In genomic region chr2:120237491-120237902, GRCh38 we compare ENCODE assay signal across 1 cellular context.
TF ChIP-seq lines count a peak whose summit lies in the region.

No MANE protein-coding gene starts in this region.

TF ChIP-seq in K562, 482 proteins besides CTCF, POLR2A, EP300 and RAD21 (continued from another document):
- TF ChIP-seq HINFP (tag; conservative IDR thresholded peaks at IDR 0.05; ENCODE audit: low read depth) (no peak), SRF (CRISPR knock-in tag; IDR thresholded peaks at IDR 0.05) (peak in 1 of 2 experiments; percentile 27; a peak in 1 of 4 replicates), JUND (IDR thresholded peaks at IDR 0.05; ENCODE audit: borderline replicate concordance, low read depth, low read length) (peak; percentile 87), JUND (tag; IDR thresholded peaks at IDR 0.05; ENCODE audit: borderline replicate concordance, low read depth, low read length) (peak; percentile 77; the same call in 2 of the 3 replicates), DPF2 (IDR thresholded peaks at IDR 0.05) (0 out of 2 replicates have a peak, but pooled peaks have one; percentile 47), SMARCE1 (IDR thresholded peaks at IDR 0.05) (peak; percentile 52; the same call in 1 of the 2 replicates), ZNF134 (CRISPR knock-in tag; conservative IDR thresholded peaks at IDR 0.05) (no peak), ATF3 (IDR thresholded peaks at IDR 0.05) (peak; percentile 83), ATF3 (CRISPR knock-in tag; conservative IDR thresholded peaks at IDR 0.05) (no peak), UBTF (IDR thresholded peaks at IDR 0.05; ENCODE audit: borderline replicate concordance in 1 of 2, low read depth in 2 of 2, low read length in 2 of 2) (0 out of 4 replicates have a peak, but pooled peaks of 1 of the 2 experiments have one; percentile 40), SMARCA4 (IDR thresholded peaks at IDR 0.05) (peak; percentile 54; the same call in 1 of the 2 replicates), TEAD2 (tag; IDR thresholded peaks at IDR 0.05) (no peak), CBX1 (IDR thresholded peaks at IDR 0.05; ENCODE audit: low read depth) (no peak), HSF4 (CRISPR knock-in tag; IDR thresholded peaks at IDR 0.05; ENCODE audit: borderline replicate concordance) (no peak), ZBTB40 (IDR thresholded peaks at IDR 0.05) (no peak), ZBTB40 (CRISPR knock-in tag; IDR thresholded peaks at IDR 0.05) (no peak), GATAD2B (IDR thresholded peaks at IDR 0.05; ENCODE audit: borderline replicate concordance) (no peak)
